ENCODE assay signal across 10 cellular contexts in the genomic region with DNA sequence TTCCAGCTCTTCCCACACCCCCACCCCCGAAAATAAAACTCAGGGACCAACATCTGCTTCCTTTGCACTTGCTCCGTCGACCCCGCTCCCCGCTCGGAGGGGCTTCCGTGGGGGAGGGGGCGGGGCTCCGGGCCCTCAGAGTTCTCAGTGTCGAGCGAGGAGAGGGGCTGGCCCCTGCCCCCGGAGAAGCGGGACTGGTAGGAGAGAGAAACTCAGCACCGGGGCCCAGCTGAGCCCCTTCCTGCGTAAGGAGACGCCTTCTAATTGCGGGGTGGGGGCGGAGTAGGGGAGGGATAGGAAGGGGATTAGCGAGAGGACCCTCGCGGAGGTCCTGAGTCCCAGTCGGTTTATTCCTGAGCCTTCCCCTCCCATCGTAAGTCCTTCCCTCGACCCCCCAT. TPM values are rescaled to one million over a fixed set of nuclear protein-coding genes. Genes with fewer than 3 reads are reported as not detected.
A peak's percentile ranks its signal among the peaks of the same experiment; 100 is the strongest.
DNase-seq lines count a peak whose midpoint lies in the region; ATAC-seq, FAIRE-seq and TF ChIP-seq lines count a peak whose summit lies in the region.
"Had no signal": no experiment of that assay in that cellular context is flagged by ENCODE, and none has a peak within 500 bp of the region (broad histone marks: within the 10 kb centered on the region; RNA-seq: fewer than 3 reads in every experiment).

No MANE protein-coding gene starts in this region.

- peaks cover 5% of the 10 kb centered on the region for H3K4me1 ChIP-seq in astrocyte (ENCODE audit: insufficient read depth, low read length)
- H3K4me1 ChIP-seq in mononuclear cell (ENCODE audit: insufficient read depth, low read length): peaks cover 21% of the 10 kb centered on the region
- no peaks in the 10 kb centered on the region for H3K4me1 ChIP-seq in urinary bladder (ENCODE audit: insufficient read depth)

- H3K36me3 ChIP-seq in astrocyte (ENCODE audit: insufficient read depth, low read length) (no peaks in the 10 kb centered on the region), urinary bladder (ENCODE audit: insufficient read depth) (no peaks in the 10 kb centered on the region)

- no peak overlapping the region for H3K27ac Mint-ChIP-seq in astrocyte (ENCODE audit: unreplicated experiment)

- no peaks in the 10 kb centered on the region for H3K9me3 Mint-ChIP-seq in astrocyte (ENCODE audit: unreplicated experiment)

- H3K9me3 ChIP-seq in astrocyte (ENCODE audit: insufficient read depth, low read depth, low read length) (no peaks in the 10 kb centered on the region), mononuclear cell (ENCODE audit: low read depth, low read length) (no peaks in the 10 kb centered on the region)

- H3K4me3 ChIP-seq in astrocyte (ENCODE audit: insufficient read depth, low read depth, low read length): no peak overlapping the region
- peak overlapping the region; percentile 12 for H3K4me3 ChIP-seq in mononuclear cell (ENCODE audit: low read length)
- peak overlapping the region; percentile 45 for H3K4me3 ChIP-seq in urinary bladder (ENCODE audit: low read depth, low read length)

- no peak overlapping the region for H3K27ac ChIP-seq in astrocyte (ENCODE audit: low read depth, low read length)
- no peak overlapping the region for H3K27ac ChIP-seq in urinary bladder (ENCODE audit: low read depth)

- H3K9ac ChIP-seq in astrocyte (ENCODE audit: low read length): no peak overlapping the region

- WGBS in urinary bladder: 14% methylated on average over 24 of the region's 24 CpGs

- no peak for TF ChIP-seq CTCF in astrocyte (IDR thresholded peaks at IDR 0.05; ENCODE audit: insufficient read depth, low read depth, low read length)

- H3K4me2 ChIP-seq in astrocyte (ENCODE audit: low read length): peak overlapping the region; percentile 75

- no peaks in the 10 kb centered on the region for H3K79me2 ChIP-seq in astrocyte (ENCODE audit: insufficient read depth, low read length)

- FAIRE-seq in astrocyte (lab: Jason Lieb, UNC): no peak
- FAIRE-seq: bronchial epithelial cell had no signal

- H3K36me3 Mint-ChIP-seq in astrocyte (ENCODE audit: low read depth, unreplicated experiment): peaks cover 1% of the 10 kb centered on the region

- no peak overlapping the region for H2AFZ ChIP-seq in astrocyte (ENCODE audit: low read depth, low read length)

- peak; percentile 27 for DNase-seq in stimulated activated CD4-positive, alpha-beta T cell treated with anti-CD3 and anti-CD28 coated beads, Interleukin-15, amount 100 ng/mL, for 24 hours
- DNase-seq in stimulated activated CD4-positive, alpha-beta T cell treated with anti-CD3 and anti-CD28 coated beads, Interleukin-4, amount 100 ng/mL, for 24 hours: no peak
- no peak for DNase-seq in astrocyte (ENCODE audit: low read depth)
- DNase-seq in NCI-H748 (lab: John Stamatoyannopoulos, UW; ENCODE audit: unreplicated experiment): no peak
- no peak for DNase-seq in stimulated activated naive CD4-positive, alpha-beta T cell treated with Interleukin-2 at 50 U/mL for 16 hours (lab: John Stamatoyannopoulos, UW)
- DNase-seq: NCI-H2107 had no signal

- peaks cover 15% of the 10 kb centered on the region for H3K4me1 Mint-ChIP-seq in astrocyte (ENCODE audit: low read depth, unreplicated experiment)

- no peaks in the 10 kb centered on the region for H4K20me1 ChIP-seq in astrocyte (ENCODE audit: insufficient read depth, low read length)

- peak overlapping the region; percentile 40 for H3K4me3 Mint-ChIP-seq in astrocyte (ENCODE audit: unreplicated experiment)

- peaks cover 17% of the 10 kb centered on the region for H3K27me3 ChIP-seq in astrocyte (ENCODE audit: insufficient read depth, low read length)
- peaks cover 35% of the 10 kb centered on the region for H3K27me3 ChIP-seq in mononuclear cell (ENCODE audit: insufficient read depth, low read length)

- ATAC-seq in HG02571 (IDR thresholded peaks at IDR 0.05; ENCODE audit: unreplicated experiment): no peak

- H3K27me3 Mint-ChIP-seq in astrocyte (ENCODE audit: low read depth, unreplicated experiment): peaks cover 49% of the 10 kb centered on the region

RNA-seq across cellular contexts. Expression of gene SLC22A7, which starts 22.3 kb away (rescaled TPM):
- total RNA-seq in astrocyte (not detected in 2 replicates), mononuclear cell (not detected), urinary bladder (not detected)
- polyA plus RNA-seq in urinary bladder: 0.15 TPM
- total RNA-seq: bronchial epithelial cell had no signal

RNA-seq across cellular contexts. Expression of gene TTBK1, which starts 32.5 kb away (rescaled TPM):
- total RNA-seq in astrocyte: 0.14 TPM in 1 of 2 replicates, not detected in the other
- total RNA-seq in mononuclear cell: under 0.01 TPM
- total RNA-seq in urinary bladder: 0.32 TPM
- 0.20 TPM for polyA plus RNA-seq in urinary bladder
- total RNA-seq: bronchial epithelial cell had no signal

RNA-seq across cellular contexts. Expression of gene CRIP3, which starts 32.8 kb away (rescaled TPM):
- total RNA-seq in astrocyte (not detected in 2 replicates), mononuclear cell (0.84 TPM), urinary bladder (3.9 TPM)
- 1.1 TPM for polyA plus RNA-seq in urinary bladder
- total RNA-seq: bronchial epithelial cell had no signal

RNA-seq across cellular contexts. Expression of gene DNPH1, which starts 46.5 kb away (rescaled TPM):
- total RNA-seq in astrocyte (15.1 and 17.6 TPM in 2 replicates), mononuclear cell (14.7 TPM), urinary bladder (18.2 TPM)
- 108 TPM for polyA plus RNA-seq in urinary bladder
